19 cellular contexts compared by ENCODE assay signal in the genomic region with DNA sequence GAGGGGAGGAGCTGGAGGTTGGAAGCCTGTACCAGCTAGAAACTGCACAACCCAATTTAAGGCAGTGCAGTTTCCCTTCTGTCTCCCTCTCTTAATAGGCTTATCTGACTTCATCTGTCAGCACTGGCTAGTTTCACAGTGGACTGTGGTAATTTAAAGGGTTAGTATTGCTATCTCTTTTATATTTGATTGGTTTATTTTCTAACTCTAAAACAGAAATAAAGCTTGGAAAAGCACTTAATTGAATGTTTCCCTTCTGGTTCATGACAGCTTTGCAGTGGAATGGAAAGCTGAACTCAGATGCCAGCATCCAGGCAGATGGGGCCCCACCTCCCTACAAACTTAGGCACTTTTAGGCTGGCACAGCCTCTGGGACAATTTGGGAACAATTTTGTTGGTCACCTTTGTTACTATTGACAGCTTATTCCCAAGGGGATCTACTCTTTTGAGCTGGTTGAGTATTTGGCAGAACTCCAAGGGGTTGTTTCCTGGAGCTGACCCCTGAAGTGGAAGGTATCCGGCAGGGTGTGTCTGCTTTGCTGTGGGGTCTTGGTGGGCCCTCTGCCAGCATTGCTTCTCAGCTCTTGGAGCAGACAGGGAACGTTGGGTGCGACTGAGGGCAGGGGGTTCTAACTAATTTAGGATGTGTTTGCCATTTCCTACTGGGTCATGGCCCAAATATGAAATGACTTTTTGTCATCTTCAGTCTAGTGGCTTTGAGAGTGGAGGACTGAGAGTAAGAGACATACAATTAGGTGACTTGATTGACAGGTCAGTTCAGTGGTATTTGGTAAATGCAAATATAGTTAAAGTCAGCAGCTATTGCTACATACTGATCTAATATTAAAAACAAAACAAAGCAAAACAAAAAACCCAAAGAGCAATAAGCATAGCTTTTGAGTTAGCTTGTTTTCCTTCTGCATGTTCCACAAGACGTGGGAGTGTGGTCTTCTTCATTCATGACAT. TPM values are rescaled to one million over a fixed set of nuclear protein-coding genes. Genes with fewer than 3 reads are reported as not detected.
DNase-seq lines count a peak whose midpoint lies in the region; ATAC-seq and TF ChIP-seq lines count a peak whose summit lies in the region.
"Had no signal": no experiment of that assay in that cellular context is flagged by ENCODE, and none has a peak within 500 bp of the region (broad histone marks: within the 10 kb centered on the region; RNA-seq: fewer than 3 reads in every experiment).

No MANE protein-coding gene starts in this region.

- no peaks in the 10 kb centered on the region for H3K9me2 ChIP-seq in MM.1S (replicated peaks; ENCODE audit: insufficient read depth, low read length)

- no peaks in the 10 kb centered on the region for H3K27me3 ChIP-seq in MM.1S (replicated peaks; ENCODE audit: insufficient read depth, low read length)
- H3K27me3 ChIP-seq: SJCRH30 had no signal

- H3K9ac ChIP-seq in MM.1S (ENCODE audit: low read length): no peak overlapping the region

- DNase-seq in DMS153 (lab: John Stamatoyannopoulos, UW) (peak; percentile 60), MM.1S (peak; percentile 33), left ventricle myocardium superior (peak; percentile 44), NCI-H187 (lab: John Stamatoyannopoulos, UW) (no peak)
- no peak for DNase-seq in activated CD4-positive, alpha-beta T cell treated with anti-CD3 and anti-CD28 coated beads, Interleukin-2, amount 50 U/mL, for 4 hours
- DNase-seq: activated CD4-positive, alpha-beta T cell treated with anti-CD3 and anti-CD28 coated beads, Interleukin-2, amount 10 ng/mL, durations not matched to agents 24 days and 14 days; activated CD8-positive, alpha-beta memory T cell treated with anti-CD3 and anti-CD28 coated beads, Interleukin-2, amount 50 U/mL, for 48 hours; activated gamma-delta T cell; effector CD4-positive, alpha-beta T cell; HFFc6; mammary epithelial cell; NCI-H1436; NCI-H446 treated with DMSO at 0.1 percent for 48 hours; T1000 had no signal

- peaks cover 16% of the 10 kb centered on the region; the same call in 1 of the 2 replicates for H3K4me1 ChIP-seq in MM.1S (ENCODE audit: low read length)

- H3K27ac ChIP-seq in MM.1S (ENCODE audit: low read length): no peak overlapping the region
- H3K27ac ChIP-seq: prostate gland, SJCRH30 had no signal

- no peaks in the 10 kb centered on the region for H3K36me3 ChIP-seq in MM.1S (replicated peaks; ENCODE audit: insufficient read depth, low read length)
- H3K36me3 ChIP-seq: prostate gland, SJCRH30 had no signal

- H3K4me3 ChIP-seq in MM.1S (ENCODE audit: low read length): no peak overlapping the region
- H3K4me3 ChIP-seq: prostate gland, SJCRH30 had no signal

- ATAC-seq in SK-N-SH treated with all-trans-retinoic acid at 6 μM for 48 hours (peak; percentile 80), left ventricle myocardium superior (peak; percentile 51), GM18873 (IDR thresholded peaks at IDR 0.05; ENCODE audit: low FRiP score, unreplicated experiment) (no peak)
- ATAC-seq: natural killer cell treated with Interleukin-12 subunit alpha and Interleukin-12 subunit beta and Interleukin-15 and Interleukin-18, amount 100 ng/mL, for 72 hours had no signal

- TF ChIP-seq CTCF in MM.1S (IDR thresholded peaks at IDR 0.05; ENCODE audit: low read length): no peak

- no peaks in the 10 kb centered on the region for H3K79me2 ChIP-seq in MM.1S (ENCODE audit: low read length)

- H3F3A ChIP-seq in MM.1S (ENCODE audit: insufficient read depth, low read length): no peaks in the 10 kb centered on the region

- no peak overlapping the region for H2AFZ ChIP-seq in MM.1S (ENCODE audit: low read length)

- no peaks in the 10 kb centered on the region for H4K20me1 ChIP-seq in MM.1S (ENCODE audit: insufficient read depth, low read length)

- intact Hi-C loops in left ventricle myocardium superior (cut with micrococcal nuclease): no loop called here

- H3K9me3 ChIP-seq in MM.1S (replicated peaks; ENCODE audit: insufficient read depth, low read length): no peaks in the 10 kb centered on the region
- H3K9me3 ChIP-seq: prostate gland, SJCRH30 had no signal

- H3K4me2 ChIP-seq in MM.1S (ENCODE audit: low read depth, low read length): no peak overlapping the region

TF ChIP-seq in SK-N-SH treated with all-trans-retinoic acid at 6 μM for 48 hours, 23 proteins besides CTCF, POLR2A, EP300 and RAD21:
- TF ChIP-seq ISL1 (CRISPR knock-in tag; IDR thresholded peaks at IDR 0.05) (peak; percentile 80), CREB5 (CRISPR knock-in tag; IDR thresholded peaks at IDR 0.05; ENCODE audit: low read depth) (no peak), CSDC2 (CRISPR knock-in tag; IDR thresholded peaks at IDR 0.05) (no peak), GLIS3 (CRISPR knock-in tag; IDR thresholded peaks at IDR 0.05) (no peak), ARNTL (CRISPR knock-in tag; IDR thresholded peaks at IDR 0.05; ENCODE audit: borderline replicate concordance, low read depth) (no peak), ZFP30 (CRISPR knock-in tag; IDR thresholded peaks at IDR 0.05) (no peak), ZC3H10 (CRISPR knock-in tag; IDR thresholded peaks at IDR 0.05) (no peak), TCF4 (CRISPR knock-in tag; IDR thresholded peaks at IDR 0.05; ENCODE audit: borderline replicate concordance) (0 out of 2 replicates have a peak, but pooled peaks have one; percentile 34), RARB (CRISPR knock-in tag; IDR thresholded peaks at IDR 0.05) (no peak), ZNF565 (CRISPR knock-in tag; conservative IDR thresholded peaks at IDR 0.05; ENCODE audit: low read depth) (no peak), OSR1 (CRISPR knock-in tag; IDR thresholded peaks at IDR 0.05) (no peak), TSHZ2 (CRISPR knock-in tag; IDR thresholded peaks at IDR 0.05) (peak; percentile 70; the same call in 1 of the 2 replicates)
- TF ChIP-seq, protein P1, sequence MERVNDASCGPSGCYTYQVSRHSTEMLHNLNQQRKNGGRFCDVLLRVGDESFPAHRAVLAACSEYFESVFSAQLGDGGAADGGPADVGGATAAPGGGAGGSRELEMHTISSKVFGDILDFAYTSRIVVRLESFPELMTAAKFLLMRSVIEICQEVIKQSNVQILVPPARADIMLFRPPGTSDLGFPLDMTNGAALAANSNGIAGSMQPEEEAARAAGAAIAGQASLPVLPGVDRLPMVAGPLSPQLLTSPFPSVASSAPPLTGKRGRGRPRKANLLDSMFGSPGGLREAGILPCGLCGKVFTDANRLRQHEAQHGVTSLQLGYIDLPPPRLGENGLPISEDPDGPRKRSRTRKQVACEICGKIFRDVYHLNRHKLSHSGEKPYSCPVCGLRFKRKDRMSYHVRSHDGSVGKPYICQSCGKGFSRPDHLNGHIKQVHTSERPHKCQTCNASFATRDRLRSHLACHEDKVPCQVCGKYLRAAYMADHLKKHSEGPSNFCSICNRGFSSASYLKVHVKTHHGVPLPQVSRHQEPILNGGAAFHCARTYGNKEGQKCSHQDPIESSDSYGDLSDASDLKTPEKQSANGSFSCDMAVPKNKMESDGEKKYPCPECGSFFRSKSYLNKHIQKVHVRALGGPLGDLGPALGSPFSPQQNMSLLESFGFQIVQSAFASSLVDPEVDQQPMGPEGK (CRISPR knock-in tag; IDR thresholded peaks at IDR 0.05; ENCODE audit: borderline replicate concordance): no peak
- TF ChIP-seq, protein P2, sequence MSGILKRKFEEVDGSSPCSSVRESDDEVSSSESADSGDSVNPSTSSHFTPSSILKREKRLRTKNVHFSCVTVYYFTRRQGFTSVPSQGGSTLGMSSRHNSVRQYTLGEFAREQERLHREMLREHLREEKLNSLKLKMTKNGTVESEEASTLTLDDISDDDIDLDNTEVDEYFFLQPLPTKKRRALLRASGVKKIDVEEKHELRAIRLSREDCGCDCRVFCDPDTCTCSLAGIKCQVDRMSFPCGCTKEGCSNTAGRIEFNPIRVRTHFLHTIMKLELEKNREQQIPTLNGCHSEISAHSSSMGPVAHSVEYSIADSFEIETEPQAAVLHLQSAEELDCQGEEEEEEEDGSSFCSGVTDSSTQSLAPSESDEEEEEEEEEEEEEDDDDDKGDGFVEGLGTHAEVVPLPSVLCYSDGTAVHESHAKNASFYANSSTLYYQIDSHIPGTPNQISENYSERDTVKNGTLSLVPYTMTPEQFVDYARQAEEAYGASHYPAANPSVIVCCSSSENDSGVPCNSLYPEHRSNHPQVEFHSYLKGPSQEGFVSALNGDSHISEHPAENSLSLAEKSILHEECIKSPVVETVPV (CRISPR knock-in tag; IDR thresholded peaks at IDR 0.05): no peak

RNA-seq across cellular contexts. Expression of gene SH3BGRL2, which starts 9.3 kb away (rescaled TPM):
- total RNA-seq in left ventricle myocardium superior: 9.0 TPM
- total RNA-seq: natural killer cell treated with Interleukin-12 subunit alpha and Interleukin-12 subunit beta and Interleukin-15 and Interleukin-18, amount 100 ng/mL, for 72 hours had no signal

Comparison
In these comparisons a context has a peak if more than half of its experiments do, and no peak if none do; other contexts are left out.
1. DNase-seq: peak in DMS153 (single experiment), MM.1S (single experiment) and left ventricle myocardium superior (single experiment); none in NCI-H187 (0 of 2) and activated CD4-positive, alpha-beta T cell treated with anti-CD3 and anti-CD28 coated beads, Interleukin-2, amount 50 U/mL, for 4 hours (0 of 2).